30 cellular contexts compared by ENCODE assay signal in the genomic region with DNA sequence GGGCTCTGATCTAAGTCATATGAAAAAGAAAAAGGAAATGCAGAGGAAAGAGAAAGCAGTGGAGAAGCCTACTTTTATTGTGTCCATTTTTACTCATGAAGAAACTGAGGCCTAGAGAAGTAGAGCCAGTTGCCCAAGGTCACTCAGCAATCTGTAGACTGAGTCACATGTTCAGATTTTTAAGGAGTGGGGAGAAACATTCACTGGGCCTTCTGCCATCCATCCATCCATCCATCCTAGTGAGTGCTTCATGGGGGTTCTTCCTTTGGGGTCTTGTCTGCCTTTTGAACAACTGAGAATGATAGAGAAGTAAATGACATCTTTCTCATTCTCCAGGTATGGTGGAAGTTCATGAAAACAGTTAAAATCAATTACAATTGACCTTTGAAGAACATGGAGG.
A peak's percentile ranks its signal among the peaks of the same experiment; 100 is the strongest.
DNase-seq lines count a peak whose midpoint lies in the region; ATAC-seq and TF ChIP-seq lines count a peak whose summit lies in the region.
"Had no signal": no experiment of that assay in that cellular context is flagged by ENCODE, and none has a peak within 500 bp of the region (broad histone marks: within the 10 kb centered on the region; RNA-seq: fewer than 3 reads in every experiment).

No MANE protein-coding gene starts in this region.

- peaks cover 7% of the 10 kb centered on the region; the same call in 1 of the 2 replicates for H3K9me3 ChIP-seq in SJSA1 (replicated peaks)
- H3K9me3 ChIP-seq: A549, BE2C, Caco-2 had no signal

- TF ChIP-seq CTCF in 22Rv1 (IDR thresholded peaks at IDR 0.05): no peak

- H3K27ac Mint-ChIP-seq in stimulated activated memory B cell treated with anti-CD40 and anti-IgM and Interleukin-4, amounts not matched to agents 10 μg/mL and 1 μg/mL and 100 μg/mL, for 72 hours: no peak overlapping the region
- H3K27ac Mint-ChIP-seq: B cell; CD14-positive monocyte; CD4-positive, alpha-beta memory T cell; CD4-positive, alpha-beta T cell; CD4-positive, CD25-positive, alpha-beta regulatory T cell; CD8-positive, alpha-beta memory T cell; CD8-positive, alpha-beta T cell had no signal

- H3K36me3 Mint-ChIP-seq in stimulated activated memory B cell treated with anti-CD40 and anti-IgM and Interleukin-4, amounts not matched to agents 10 μg/mL and 1 μg/mL and 100 μg/mL, for 72 hours: no peaks in the 10 kb centered on the region
- H3K36me3 Mint-ChIP-seq: CD14-positive monocyte; CD4-positive, alpha-beta memory T cell; CD4-positive, CD25-positive, alpha-beta regulatory T cell; CD8-positive, alpha-beta memory T cell; CD8-positive, alpha-beta T cell had no signal

- peaks cover 30% of the 10 kb centered on the region for H3K27me3 ChIP-seq in SJSA1 (replicated peaks)
- H3K27me3 ChIP-seq: BE2C; BLaER1; BLaER1 treated with 17β-estradiol and CSF1 and Interleukin-3, amounts not matched to agents 10 nM and 100 nM had no signal

- H3K4me3 ChIP-seq in SJSA1: no peak overlapping the region
- H3K4me3 ChIP-seq: A549; BLaER1; BLaER1 treated with 17β-estradiol and CSF1 and Interleukin-3, amounts not matched to agents 10 nM and 100 nM had no signal

- H3K4me1 Mint-ChIP-seq in stimulated activated memory B cell treated with anti-CD40 and anti-IgM and Interleukin-4, amounts not matched to agents 10 μg/mL and 1 μg/mL and 100 μg/mL, for 72 hours: no peaks in the 10 kb centered on the region
- H3K4me1 Mint-ChIP-seq: B cell; CD14-positive monocyte; CD4-positive, alpha-beta memory T cell; CD4-positive, CD25-positive, alpha-beta regulatory T cell; CD8-positive, alpha-beta memory T cell had no signal

- H3K4me3 Mint-ChIP-seq in stimulated activated memory B cell treated with anti-CD40 and anti-IgM and Interleukin-4, amounts not matched to agents 10 μg/mL and 1 μg/mL and 100 μg/mL, for 72 hours: no peak overlapping the region
- H3K4me3 Mint-ChIP-seq: B cell; CD14-positive monocyte; CD4-positive, alpha-beta memory T cell; CD4-positive, alpha-beta T cell; CD4-positive, CD25-positive, alpha-beta regulatory T cell; CD8-positive, alpha-beta memory T cell; CD8-positive, alpha-beta T cell had no signal

- H3K27ac ChIP-seq in 22Rv1 (peak overlapping the region; percentile 55), SJSA1 (no peak overlapping the region)
- H3K27ac ChIP-seq: A549; BLaER1; BLaER1 treated with 17β-estradiol and CSF1 and Interleukin-3, amounts not matched to agents 10 nM and 100 nM; C4-2B had no signal

- ATAC-seq in stimulated activated memory B cell treated with anti-CD40 and anti-IgM and Interleukin-4, amounts not matched to agents 10 μg/mL and 1 μg/mL and 100 μg/mL, for 72 hours: no peak
- ATAC-seq: A549; CD8-positive, alpha-beta T cell had no signal

- no peaks in the 10 kb centered on the region for H3K27me3 Mint-ChIP-seq in stimulated activated memory B cell treated with anti-CD40 and anti-IgM and Interleukin-4, amounts not matched to agents 10 μg/mL and 1 μg/mL and 100 μg/mL, for 72 hours
- H3K27me3 Mint-ChIP-seq: B cell; CD4-positive, alpha-beta memory T cell; CD4-positive, alpha-beta T cell; CD4-positive, CD25-positive, alpha-beta regulatory T cell; CD8-positive, alpha-beta memory T cell had no signal

- no peaks in the 10 kb centered on the region for H3K4me1 ChIP-seq in SJSA1 (replicated peaks)
- H3K4me1 ChIP-seq: A549; BE2C; BLaER1; BLaER1 treated with 17β-estradiol and CSF1 and Interleukin-3, amounts not matched to agents 10 nM and 100 nM; Caco-2 had no signal

- peak; percentile 59 to 65 for DNase-seq in SJSA1 (ENCODE audit: low read depth in 1 of 2, low spot score in 2 of 2)
- no peak for DNase-seq in NK-92 treated with Interleukin-12 subunit alpha and Interleukin-12 subunit beta, amount 100 ng/mL, for 24 hours (lab: John Stamatoyannopoulos, UW)
- DNase-seq: 8988T; ACHN; AML-193; BE2C; C1 segment of cervical spinal cord; Calu3; CD4-positive, alpha-beta memory T cell; CD4-positive, alpha-beta T cell; CD4-positive, CD25-positive, alpha-beta regulatory T cell; CD8-positive, alpha-beta memory T cell; CD8-positive, alpha-beta T cell; COR-L47; DMS 273 treated with DMSO at 0.1 percent for 48 hours; DMS153; DMS53; DMS79; DMS79 treated with DMSO at 0.1 percent for 48 hours; DND-41; EL had no signal

- H3K36me3 ChIP-seq in SJSA1: no peaks in the 10 kb centered on the region
- H3K36me3 ChIP-seq: BE2C; BLaER1; BLaER1 treated with 17β-estradiol and CSF1 and Interleukin-3, amounts not matched to agents 10 nM and 100 nM had no signal

- H3K9me3 Mint-ChIP-seq in stimulated activated memory B cell treated with anti-CD40 and anti-IgM and Interleukin-4, amounts not matched to agents 10 μg/mL and 1 μg/mL and 100 μg/mL, for 72 hours: peaks cover 4% of the 10 kb centered on the region
